In the genomic region with DNA sequence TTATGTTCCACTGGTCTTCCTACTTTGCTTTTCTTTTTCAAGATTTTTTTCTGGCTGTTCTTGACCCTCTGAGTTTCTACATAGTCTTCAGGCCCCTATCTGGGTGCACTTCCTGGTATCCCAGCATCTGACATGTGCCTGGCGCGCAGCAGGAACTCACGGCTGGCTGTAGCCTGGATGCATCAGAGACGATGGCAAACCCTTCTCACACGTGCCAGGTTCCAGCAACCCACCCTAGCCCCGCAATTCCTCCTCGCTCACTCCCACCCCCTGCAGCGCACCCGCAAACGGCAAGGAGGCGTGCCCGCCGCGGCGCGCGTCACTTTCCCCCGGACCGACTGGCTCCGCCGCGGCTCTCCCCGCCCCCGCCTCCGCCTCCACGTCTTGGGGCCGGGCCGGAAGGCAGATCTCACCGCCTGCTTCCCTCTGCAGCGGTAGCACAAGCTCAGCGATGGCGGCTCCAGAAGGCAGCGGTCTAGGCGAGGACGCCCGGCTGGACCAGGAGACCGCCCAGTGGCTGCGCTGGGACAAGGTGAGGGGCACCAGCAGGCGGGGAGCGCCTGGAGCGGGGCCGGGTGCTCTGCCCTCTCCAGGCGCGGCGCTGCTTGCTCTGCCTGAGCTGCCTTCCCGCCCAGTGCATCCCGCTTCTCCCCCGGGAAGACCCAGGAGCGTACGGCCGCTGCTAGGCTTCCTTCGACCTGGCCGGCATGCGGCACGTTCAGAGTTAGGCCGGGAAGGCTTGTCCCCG, we compare ENCODE assay signal across 2 cellular contexts.
TF ChIP-seq lines count a peak whose summit lies in the region.

A gene (plus strand): TSS at position 405 of the 748 bp plus-strand sequence. CDS start 47 bp downstream, at position 452.

TF ChIP-seq in HCT116, 20 proteins besides CTCF, POLR2A, EP300 and RAD21 (continued from another document):
- TF ChIP-seq EGR1 (IDR thresholded peaks at IDR 0.05; ENCODE audit: low read depth) (peak; percentile 96), ELF1 (IDR thresholded peaks at IDR 0.05; ENCODE audit: borderline replicate concordance, low read depth) (peak; percentile 65), SIN3A (IDR thresholded peaks at IDR 0.05; ENCODE audit: low read depth) (peak; percentile 94), FOSL1 (IDR thresholded peaks at IDR 0.05; ENCODE audit: low read depth) (no peak), SP1 (IDR thresholded peaks at IDR 0.05; ENCODE audit: low read depth) (peak; percentile 51; the same call in 1 of the 2 replicates), POLR2AphosphoS5 (IDR thresholded peaks at IDR 0.05; ENCODE audit: low read depth, low read length) (peak; percentile 96)
- TF ChIP-seq, protein P1, sequence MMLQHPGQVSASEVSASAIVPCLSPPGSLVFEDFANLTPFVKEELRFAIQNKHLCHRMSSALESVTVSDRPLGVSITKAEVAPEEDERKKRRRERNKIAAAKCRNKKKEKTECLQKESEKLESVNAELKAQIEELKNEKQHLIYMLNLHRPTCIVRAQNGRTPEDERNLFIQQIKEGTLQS (IDR thresholded peaks at IDR 0.05), result no peak
- TF ChIP-seq, protein P2, sequence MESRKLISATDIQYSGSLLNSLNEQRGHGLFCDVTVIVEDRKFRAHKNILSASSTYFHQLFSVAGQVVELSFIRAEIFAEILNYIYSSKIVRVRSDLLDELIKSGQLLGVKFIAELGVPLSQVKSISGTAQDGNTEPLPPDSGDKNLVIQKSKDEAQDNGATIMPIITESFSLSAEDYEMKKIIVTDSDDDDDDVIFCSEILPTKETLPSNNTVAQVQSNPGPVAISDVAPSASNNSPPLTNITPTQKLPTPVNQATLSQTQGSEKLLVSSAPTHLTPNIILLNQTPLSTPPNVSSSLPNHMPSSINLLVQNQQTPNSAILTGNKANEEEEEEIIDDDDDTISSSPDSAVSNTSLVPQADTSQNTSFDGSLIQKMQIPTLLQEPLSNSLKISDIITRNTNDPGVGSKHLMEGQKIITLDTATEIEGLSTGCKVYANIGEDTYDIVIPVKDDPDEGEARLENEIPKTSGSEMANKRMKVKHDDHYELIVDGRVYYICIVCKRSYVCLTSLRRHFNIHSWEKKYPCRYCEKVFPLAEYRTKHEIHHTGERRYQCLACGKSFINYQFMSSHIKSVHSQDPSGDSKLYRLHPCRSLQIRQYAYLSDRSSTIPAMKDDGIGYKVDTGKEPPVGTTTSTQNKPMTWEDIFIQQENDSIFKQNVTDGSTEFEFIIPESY (IDR thresholded peaks at IDR 0.05; ENCODE audit: extremely low read depth, insufficient replicate concordance, low read length), result no peak

TF ChIP-seq in SK-N-SH treated with all-trans-retinoic acid at 6 μM for 48 hours, 23 proteins besides CTCF, POLR2A, EP300 and RAD21 (continued from another document):
- TF ChIP-seq, protein P3, sequence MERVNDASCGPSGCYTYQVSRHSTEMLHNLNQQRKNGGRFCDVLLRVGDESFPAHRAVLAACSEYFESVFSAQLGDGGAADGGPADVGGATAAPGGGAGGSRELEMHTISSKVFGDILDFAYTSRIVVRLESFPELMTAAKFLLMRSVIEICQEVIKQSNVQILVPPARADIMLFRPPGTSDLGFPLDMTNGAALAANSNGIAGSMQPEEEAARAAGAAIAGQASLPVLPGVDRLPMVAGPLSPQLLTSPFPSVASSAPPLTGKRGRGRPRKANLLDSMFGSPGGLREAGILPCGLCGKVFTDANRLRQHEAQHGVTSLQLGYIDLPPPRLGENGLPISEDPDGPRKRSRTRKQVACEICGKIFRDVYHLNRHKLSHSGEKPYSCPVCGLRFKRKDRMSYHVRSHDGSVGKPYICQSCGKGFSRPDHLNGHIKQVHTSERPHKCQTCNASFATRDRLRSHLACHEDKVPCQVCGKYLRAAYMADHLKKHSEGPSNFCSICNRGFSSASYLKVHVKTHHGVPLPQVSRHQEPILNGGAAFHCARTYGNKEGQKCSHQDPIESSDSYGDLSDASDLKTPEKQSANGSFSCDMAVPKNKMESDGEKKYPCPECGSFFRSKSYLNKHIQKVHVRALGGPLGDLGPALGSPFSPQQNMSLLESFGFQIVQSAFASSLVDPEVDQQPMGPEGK (CRISPR knock-in tag; IDR thresholded peaks at IDR 0.05; ENCODE audit: borderline replicate concordance), result no peak
- TF ChIP-seq, protein P4, sequence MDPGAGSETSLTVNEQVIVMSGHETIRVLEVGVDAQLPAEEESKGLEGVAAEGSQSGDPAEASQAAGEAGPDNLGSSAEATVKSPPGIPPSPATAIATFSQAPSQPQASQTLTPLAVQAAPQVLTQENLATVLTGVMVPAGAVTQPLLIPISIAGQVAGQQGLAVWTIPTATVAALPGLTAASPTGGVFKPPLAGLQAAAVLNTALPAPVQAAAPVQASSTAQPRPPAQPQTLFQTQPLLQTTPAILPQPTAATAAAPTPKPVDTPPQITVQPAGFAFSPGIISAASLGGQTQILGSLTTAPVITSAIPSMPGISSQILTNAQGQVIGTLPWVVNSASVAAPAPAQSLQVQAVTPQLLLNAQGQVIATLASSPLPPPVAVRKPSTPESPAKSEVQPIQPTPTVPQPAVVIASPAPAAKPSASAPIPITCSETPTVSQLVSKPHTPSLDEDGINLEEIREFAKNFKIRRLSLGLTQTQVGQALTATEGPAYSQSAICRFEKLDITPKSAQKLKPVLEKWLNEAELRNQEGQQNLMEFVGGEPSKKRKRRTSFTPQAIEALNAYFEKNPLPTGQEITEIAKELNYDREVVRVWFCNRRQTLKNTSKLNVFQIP (CRISPR knock-in tag; IDR thresholded peaks at IDR 0.05; ENCODE audit: borderline replicate concordance, low read depth), result no peak
- TF ChIP-seq TCF4 (CRISPR knock-in tag; IDR thresholded peaks at IDR 0.05; ENCODE audit: borderline replicate concordance) (no peak), SNAI2 (CRISPR knock-in tag; IDR thresholded peaks at IDR 0.05) (no peak), ZFP3 (CRISPR knock-in tag; IDR thresholded peaks at IDR 0.05) (no peak), GLIS3 (CRISPR knock-in tag; IDR thresholded peaks at IDR 0.05) (no peak), BACH2 (CRISPR knock-in tag; IDR thresholded peaks at IDR 0.05; ENCODE audit: borderline replicate concordance) (no peak), RARB (CRISPR knock-in tag; IDR thresholded peaks at IDR 0.05) (no peak), ZNF70 (CRISPR knock-in tag; IDR thresholded peaks at IDR 0.05) (no peak), ZNF8 (CRISPR knock-in tag; IDR thresholded peaks at IDR 0.05) (no peak), CSDC2 (CRISPR knock-in tag; IDR thresholded peaks at IDR 0.05) (no peak)
- TF ChIP-seq, protein P5, sequence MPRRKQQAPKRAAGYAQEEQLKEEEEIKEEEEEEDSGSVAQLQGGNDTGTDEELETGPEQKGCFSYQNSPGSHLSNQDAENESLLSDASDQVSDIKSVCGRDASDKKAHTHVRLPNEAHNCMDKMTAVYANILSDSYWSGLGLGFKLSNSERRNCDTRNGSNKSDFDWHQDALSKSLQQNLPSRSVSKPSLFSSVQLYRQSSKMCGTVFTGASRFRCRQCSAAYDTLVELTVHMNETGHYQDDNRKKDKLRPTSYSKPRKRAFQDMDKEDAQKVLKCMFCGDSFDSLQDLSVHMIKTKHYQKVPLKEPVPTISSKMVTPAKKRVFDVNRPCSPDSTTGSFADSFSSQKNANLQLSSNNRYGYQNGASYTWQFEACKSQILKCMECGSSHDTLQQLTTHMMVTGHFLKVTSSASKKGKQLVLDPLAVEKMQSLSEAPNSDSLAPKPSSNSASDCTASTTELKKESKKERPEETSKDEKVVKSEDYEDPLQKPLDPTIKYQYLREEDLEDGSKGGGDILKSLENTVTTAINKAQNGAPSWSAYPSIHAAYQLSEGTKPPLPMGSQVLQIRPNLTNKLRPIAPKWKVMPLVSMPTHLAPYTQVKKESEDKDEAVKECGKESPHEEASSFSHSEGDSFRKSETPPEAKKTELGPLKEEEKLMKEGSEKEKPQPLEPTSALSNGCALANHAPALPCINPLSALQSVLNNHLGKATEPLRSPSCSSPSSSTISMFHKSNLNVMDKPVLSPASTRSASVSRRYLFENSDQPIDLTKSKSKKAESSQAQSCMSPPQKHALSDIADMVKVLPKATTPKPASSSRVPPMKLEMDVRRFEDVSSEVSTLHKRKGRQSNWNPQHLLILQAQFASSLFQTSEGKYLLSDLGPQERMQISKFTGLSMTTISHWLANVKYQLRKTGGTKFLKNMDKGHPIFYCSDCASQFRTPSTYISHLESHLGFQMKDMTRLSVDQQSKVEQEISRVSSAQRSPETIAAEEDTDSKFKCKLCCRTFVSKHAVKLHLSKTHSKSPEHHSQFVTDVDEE (CRISPR knock-in tag; IDR thresholded peaks at IDR 0.05), result no peak
TF ChIP-seq in SK-N-SH treated with all-trans-retinoic acid at 6 μM for 48 hours: peak in this region for 0.
